31 cellular contexts compared by ENCODE assay signal in the genomic region with DNA sequence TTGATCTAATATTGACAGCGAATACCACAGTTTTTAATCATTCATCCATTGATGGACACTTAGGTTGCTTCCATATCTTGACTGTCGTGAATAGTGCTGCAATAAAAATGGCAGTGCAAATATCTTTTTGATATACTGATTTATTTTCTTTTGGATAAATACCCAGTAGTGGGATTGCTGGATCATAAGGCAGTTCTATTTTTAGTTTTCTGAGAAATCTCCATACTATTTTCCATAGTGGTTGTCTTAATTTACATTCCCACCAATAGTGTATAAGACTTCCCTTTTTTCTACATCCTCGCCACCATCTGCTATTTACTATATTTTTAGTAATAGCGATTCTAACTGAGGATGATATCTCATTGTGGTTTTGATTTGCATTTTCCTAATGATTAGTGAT.
DNase-seq lines count a peak whose midpoint lies in the region; ATAC-seq and TF ChIP-seq lines count a peak whose summit lies in the region.
"Had no signal": no experiment of that assay in that cellular context is flagged by ENCODE, and none has a peak within 500 bp of the region (broad histone marks: within the 10 kb centered on the region; RNA-seq: fewer than 3 reads in every experiment).

No MANE protein-coding gene starts in this region.

- H4K20me1 ChIP-seq in IMR-90 (ENCODE audit: insufficient read depth, low read length), result no peaks in the 10 kb centered on the region
- H4K20me1 ChIP-seq: BLaER1; BLaER1 treated with 17β-estradiol and CSF1 and Interleukin-3, amounts not matched to agents 10 nM and 100 nM had no signal

- dilution Hi-C loops in IMR-90 (cut with HindIII; ENCODE audit: low sequenced_read_pairs, unreplicated experiment), result no loop called here

- no peak overlapping the region for H2AK5ac ChIP-seq in IMR-90 (ENCODE audit: low read depth, low read length)

- H3K4me3 ChIP-seq in IMR-90 (ENCODE audit: insufficient read depth, low read depth, low read length), result no peak overlapping the region
- H3K4me3 ChIP-seq: A549; BLaER1; BLaER1 treated with 17β-estradiol and CSF1 and Interleukin-3, amounts not matched to agents 10 nM and 100 nM had no signal

- H3K4me2 ChIP-seq in IMR-90 (ENCODE audit: low read depth, low read length), result no peak overlapping the region
- H3K4me2 ChIP-seq: A549; BLaER1; BLaER1 treated with 17β-estradiol and CSF1 and Interleukin-3, amounts not matched to agents 10 nM and 100 nM had no signal

- H2BK120ac ChIP-seq in IMR-90 (ENCODE audit: low read depth, low read length), result no peak overlapping the region

- no peak overlapping the region for H3K56ac ChIP-seq in IMR-90 (ENCODE audit: extremely low read depth, insufficient read depth, low read length)

- no peak overlapping the region for H4K8ac ChIP-seq in IMR-90 (ENCODE audit: low read depth in 2 of 2, low read length in 2 of 2)

- peaks cover 8% of the 10 kb centered on the region; the same call in 1 of the 2 replicates for H3K36me3 ChIP-seq in IMR-90 (ENCODE audit: control insufficient read depth, insufficient read depth, low read length)
- H3K36me3 ChIP-seq: BE2C; BLaER1; BLaER1 treated with 17β-estradiol and CSF1 and Interleukin-3, amounts not matched to agents 10 nM and 100 nM had no signal

- no peak overlapping the region for H2AK9ac ChIP-seq in IMR-90 (replicated peaks; ENCODE audit: low read depth, low read length, poor library complexity)

- no peak for TF ChIP-seq POLR2A in IMR-90 (IDR thresholded peaks at IDR 0.05; ENCODE audit: low read depth, low read length)

- H3K9me1 ChIP-seq in IMR-90 (ENCODE audit: insufficient read depth, low read length), result no peaks in the 10 kb centered on the region

- no peak overlapping the region for H2BK5ac ChIP-seq in IMR-90 (ENCODE audit: low read depth, low read length, poor library complexity, severe bottlenecking)

- H3K23ac ChIP-seq in IMR-90 (ENCODE audit: low read depth, low read length), result no peak overlapping the region

- H3K27me3 ChIP-seq in IMR-90 (ENCODE audit: control insufficient read depth, insufficient read depth, low read length), result no peaks in the 10 kb centered on the region
- H3K27me3 ChIP-seq in foreskin keratinocyte, result no peaks in the 10 kb centered on the region
- H3K27me3 ChIP-seq: BE2C had no signal

- H2BK20ac ChIP-seq in IMR-90 (ENCODE audit: low read depth, low read length), result no peak overlapping the region

- in situ Hi-C loops in IMR-90 (cut with MboI; ENCODE audit: low sequenced_read_pairs), result no loop called here

- peak; percentile 35; the same call in 1 of the 2 replicates for ATAC-seq in IMR-90 (ENCODE audit: low read depth)
- no peak for ATAC-seq in foreskin keratinocyte
- ATAC-seq: A549; CD8-positive, alpha-beta T cell had no signal

- intact Hi-C loops in IMR-90 (cut with micrococcal nuclease), result no loop called here

- no peak for TF ChIP-seq CTCF in IMR-90 (conservative IDR thresholded peaks at IDR 0.05; ENCODE audit: low read depth, low read length)
- no peak for TF ChIP-seq CTCF in foreskin keratinocyte (conservative IDR thresholded peaks at IDR 0.05)

- no peak overlapping the region for H2AFZ ChIP-seq in IMR-90 (replicated peaks; ENCODE audit: low read length, poor library complexity)

- TF ChIP-seq RAD21 in IMR-90 (IDR thresholded peaks at IDR 0.05; ENCODE audit: low read length), result no peak

- CTCF ChIA-PET in IMR-90 (lab: Yijun Ruan, JAX), result no interaction called here

- H3K9me3 ChIP-seq in IMR-90 (ENCODE audit: control insufficient read depth, insufficient read depth, low read length), result 0 out of 2 replicates have a peak, but pooled peaks cover 3% of the 10 kb centered on the region
- H3K9me3 ChIP-seq: BE2C, Caco-2 had no signal

- no peak overlapping the region for H4K5ac ChIP-seq in IMR-90 (ENCODE audit: low read depth, low read length)

- H3K14ac ChIP-seq in IMR-90 (replicated peaks; ENCODE audit: low read depth, low read length), result no peak overlapping the region

- POLR2A ChIA-PET in IMR-90 (lab: Charles Lee; ENCODE audit: unreplicated experiment), result no interaction called here

- no peak overlapping the region for H3K18ac ChIP-seq in IMR-90 (ENCODE audit: low read depth, low read length)

- no peaks in the 10 kb centered on the region for H3K79me1 ChIP-seq in IMR-90 (ENCODE audit: low read depth in 1 of 2, low read length in 2 of 2)

- no peaks in the 10 kb centered on the region for H3K4me1 ChIP-seq in IMR-90 (ENCODE audit: control insufficient read depth, insufficient read depth, low read length)
- no peaks in the 10 kb centered on the region for H3K4me1 ChIP-seq in foreskin keratinocyte
- H3K4me1 ChIP-seq: A549; BE2C; BLaER1; BLaER1 treated with 17β-estradiol and CSF1 and Interleukin-3, amounts not matched to agents 10 nM and 100 nM; Caco-2 had no signal

- DNase-seq in GM04503 (ENCODE audit: low read depth), result peak; percentile 57
- DNase-seq in IMR-90, result no peak
- DNase-seq in foreskin keratinocyte, result peak; percentile 3 to 66
- DNase-seq in SW480 (ENCODE audit: low spot score), result no peak
- DNase-seq in NCI-H1105 (lab: John Stamatoyannopoulos, UW), result no peak
- no peak for DNase-seq in H4 (ENCODE audit: low spot score)
- DNase-seq: 8988T; ACHN; AML-193; BE2C; C1 segment of cervical spinal cord; Caco-2; Calu3; CD4-positive, alpha-beta memory T cell; CD4-positive, alpha-beta T cell; CD4-positive, CD25-positive, alpha-beta regulatory T cell; CD8-positive, alpha-beta memory T cell; CD8-positive, alpha-beta T cell; COR-L47; DMS 273 treated with DMSO at 0.1 percent for 48 hours; DMS153; DMS53; DMS79; DMS79 treated with DMSO at 0.1 percent for 48 hours; DND-41; EL had no signal

- no CpG with 5 or more reads among the region's 4 CpGs for WGBS in IMR-90 (ENCODE audit: extremely low coverage in 2 of 2, insufficient read length in 1 of 2), 2 experiments

- H2BK15ac ChIP-seq in IMR-90 (ENCODE audit: low read depth, low read length), result no peak overlapping the region

- BruUV-seq in IMR-90 (replicated peaks; lab: Mats Ljungman, UMichigan), result no TSS peak

- H4K91ac ChIP-seq in IMR-90 (ENCODE audit: insufficient read depth, low read depth, low read length), result no peak overlapping the region

- no peak overlapping the region for H3K4ac ChIP-seq in IMR-90 (ENCODE audit: low read depth, low read length)

- H3K9ac ChIP-seq in IMR-90 (ENCODE audit: low read depth, low read length), result no peak overlapping the region
- H3K9ac ChIP-seq: BLaER1; BLaER1 treated with 17β-estradiol and CSF1 and Interleukin-3, amounts not matched to agents 10 nM and 100 nM had no signal

- H3K27ac ChIP-seq in IMR-90 (ENCODE audit: insufficient read depth, low read length) (no peak overlapping the region), foreskin keratinocyte (no peak overlapping the region)
- H3K27ac ChIP-seq: 22Rv1; A549; BLaER1; BLaER1 treated with 17β-estradiol and CSF1 and Interleukin-3, amounts not matched to agents 10 nM and 100 nM; C4-2B had no signal

TF ChIP-seq in IMR-90, 13 proteins besides CTCF, POLR2A, EP300 and RAD21:
- TF ChIP-seq FOS (IDR thresholded peaks at IDR 0.05; ENCODE audit: low read depth, low read length) (no peak), MAZ (IDR thresholded peaks at IDR 0.05; ENCODE audit: borderline replicate concordance, low read depth, low read length) (no peak), CHD1 (IDR thresholded peaks at IDR 0.05; ENCODE audit: low read depth, low read length) (no peak), CEBPB (IDR thresholded peaks at IDR 0.05; ENCODE audit: low read depth, low read length) (no peak), RFX5 (IDR thresholded peaks at IDR 0.05; ENCODE audit: low read depth, low read length) (no peak), MXI1 (IDR thresholded peaks at IDR 0.05; ENCODE audit: borderline replicate concordance, low read depth, low read length) (no peak), SMC3 (IDR thresholded peaks at IDR 0.05; ENCODE audit: low read depth, low read length) (no peak), BHLHE40 (IDR thresholded peaks at IDR 0.05; ENCODE audit: low read depth, low read length) (no peak), ELK1 (IDR thresholded peaks at IDR 0.05; ENCODE audit: borderline replicate concordance, low read depth, low read length) (no peak), USF2 (IDR thresholded peaks at IDR 0.05; ENCODE audit: low read depth, low read length) (no peak), MAFK (IDR thresholded peaks at IDR 0.05; ENCODE audit: low read depth, low read length) (no peak), RCOR1 (IDR thresholded peaks at IDR 0.05; ENCODE audit: insufficient replicate concordance, low read length) (no peak), NFE2L2 (IDR thresholded peaks at IDR 0.05; ENCODE audit: low read depth, low read length) (no peak)

Comparison
In these comparisons a context has a peak if more than half of its experiments do, and no peak if none do; other contexts are left out.
1. DNase-seq: peak in GM04503 (single experiment) and foreskin keratinocyte (2 of 2); none in IMR-90 (single experiment), SW480 (single experiment), NCI-H1105 (single experiment) and H4 (single experiment).